In genomic region chr11:23954730-23955129, GRCh38 we compare ENCODE assay signal across 25 cellular contexts.
"Had no signal": no experiment of that assay in that cellular context is flagged by ENCODE, and none has a peak within 500 bp of the region (broad histone marks: within the 10 kb centered on the region; RNA-seq: fewer than 3 reads in every experiment).

No MANE protein-coding gene starts in this region.

- ATAC-seq: stimulated activated effector memory CD8-positive, alpha-beta T cell treated with anti-CD3 and anti-CD28 coated beads, Interleukin-12 subunit alpha, Interleukin-12 subunit beta, amount 100 ng/mL, for 72 hours; stimulated activated memory B cell treated with anti-CD40 and anti-IgM and Interleukin-4, amounts not matched to agents 10 μg/mL and 1 μg/mL and 100 μg/mL, for 72 hours; stimulated activated naive B cell treated with anti-CD40 and anti-IgM and Interleukin-4, amounts not matched to agents 10 μg/mL and 1 μg/mL and 100 μg/mL, for 72 hours; stimulated activated naive CD8-positive, alpha-beta T cell treated with anti-CD3 and anti-CD28 coated beads, Interleukin-15, amount 100 ng/mL, for 72 hours; stimulated activated naive CD8-positive, alpha-beta T cell treated with anti-CD3 and anti-CD28 coated beads, Interleukin-15, Interleukin-2, amounts not matched to agents 100 U/mL and 50 U/mL, for 24 hours; upper lobe of right lung had no signal

- H3K4me1 ChIP-seq: stomach, suprapubic skin, testis, thyroid gland, tibial artery, tibial nerve, transverse colon, upper lobe of left lung, upper lobe of right lung, uterus, vagina had no signal

- H3K4me3 ChIP-seq: stomach, suprapubic skin, testis, thoracic aorta, thyroid gland, tibial artery, tibial nerve, transverse colon, upper lobe of left lung, upper lobe of right lung, uterus, vagina had no signal

- H3K27ac ChIP-seq: stomach, suprapubic skin, testis, thoracic aorta, thyroid gland, tibial artery, tibial nerve, transverse colon, upper lobe of left lung, upper lobe of right lung, uterus, vagina had no signal

- H3K9me3 ChIP-seq: stomach, suprapubic skin, testis, thoracic aorta, thyroid gland, tibial artery, tibial nerve, transverse colon, upper lobe of left lung, upper lobe of right lung, uterus, vagina had no signal

- H3K27me3 ChIP-seq: stomach, suprapubic skin, testis, thyroid gland, tibial artery, tibial nerve, transverse colon, upper lobe of left lung, upper lobe of right lung, uterus, vagina had no signal

- H3K36me3 ChIP-seq: stomach, suprapubic skin, thoracic aorta, thyroid gland, tibial artery, tibial nerve, transverse colon, upper lobe of left lung, upper lobe of right lung, uterus, vagina had no signal

- DNase-seq: stimulated activated CD4-positive, alpha-beta T cell treated with anti-CD3 and anti-CD28 coated beads, Interleukin-2, amount 100 ng/mL, for 48 hours; stimulated activated CD4-positive, alpha-beta T cell treated with anti-CD3 and anti-CD28 coated beads, Interleukin-4, amount 100 ng/mL, for 1 hour; stimulated activated CD4-positive, alpha-beta T cell treated with anti-CD3 and anti-CD28 coated beads, Interleukin-4, amount 100 ng/mL, for 24 hours; stimulated activated CD4-positive, alpha-beta T cell treated with anti-CD3 and anti-CD28 coated beads, Interleukin-4, amount 100 ng/mL, for 4 hours; stimulated activated CD8-positive, alpha-beta memory T cell treated with anti-CD3 and anti-CD28 coated beads, Interleukin-4, amount 100 ng/mL, for 48 hours; stimulated activated naive B cell treated with anti-CD40 and anti-IgM and Interleukin-4, amounts not matched to agents 10 μg/mL and 1 μg/mL and 100 μg/mL, for 72 hours; stimulated activated naive CD4-positive, alpha-beta T cell; stimulated activated naive CD4-positive, alpha-beta T cell treated with Interleukin-2 at 50 U/mL for 16 hours; stimulated activated naive CD8-positive, alpha-beta T cell treated with anti-CD3 and anti-CD28 coated beads, Interleukin-15, amount 100 ng/mL, for 72 hours; stimulated activated naive CD8-positive, alpha-beta T cell treated with anti-CD3 and anti-CD28 coated beads, Interleukin-15, Interleukin-2, amounts not matched to agents 100 U/mL and 50 U/mL, for 24 hours; stomach; substantia nigra; testis; thyroid gland; tibial artery; transverse colon; upper lobe of left lung; upper lobe of right lung; uterus had no signal
